ENCODE assay signal across 18 cellular contexts in genomic region chr12:19530631-19531020, GRCh38.
A peak's percentile ranks its signal among the peaks of the same experiment; 100 is the strongest.
DNase-seq lines count a peak whose midpoint lies in the region; ATAC-seq and TF ChIP-seq lines count a peak whose summit lies in the region.
"Had no signal": no experiment of that assay in that cellular context is flagged by ENCODE, and none has a peak within 500 bp of the region (broad histone marks: within the 10 kb centered on the region; RNA-seq: fewer than 3 reads in every experiment).

No MANE protein-coding gene starts in this region.

- H3K4me1 ChIP-seq in ACC112 (ENCODE audit: control insufficient read depth, insufficient read depth, low read length, unreplicated experiment) (peaks cover 32% of the 10 kb centered on the region), IMR-90 (ENCODE audit: control insufficient read depth, insufficient read depth, low read length) (peaks cover 4% of the 10 kb centered on the region; the same call in 1 of the 2 replicates)
- H3K4me1 ChIP-seq: transverse colon had no signal

- BruUV-seq in IMR-90 (replicated peaks; lab: Mats Ljungman, UMichigan), result no TSS peak

- no peak overlapping the region for H3K9ac ChIP-seq in IMR-90 (ENCODE audit: low read depth, low read length)

- in situ Hi-C loops in IMR-90 (cut with MboI; ENCODE audit: low sequenced_read_pairs), result no loop called here

- no peak overlapping the region for H3K23ac ChIP-seq in IMR-90 (ENCODE audit: low read depth, low read length)

- no peak overlapping the region for H3K56ac ChIP-seq in IMR-90 (ENCODE audit: extremely low read depth, insufficient read depth, low read length)

- H3K36me3 ChIP-seq in ACC112 (ENCODE audit: insufficient read depth, low read length) (no peaks in the 10 kb centered on the region), IMR-90 (ENCODE audit: control insufficient read depth, insufficient read depth, low read length) (no peaks in the 10 kb centered on the region)
- H3K36me3 ChIP-seq: sigmoid colon, transverse colon had no signal

- TF ChIP-seq CTCF in IMR-90 (conservative IDR thresholded peaks at IDR 0.05; ENCODE audit: low read depth, low read length) (no peak), cardiac fibroblast (IDR thresholded peaks at IDR 0.05; ENCODE audit: low read depth, low read length) (no peak)

- TF ChIP-seq POLR2A in IMR-90 (IDR thresholded peaks at IDR 0.05; ENCODE audit: low read depth, low read length), result no peak

- H2AK9ac ChIP-seq in IMR-90 (replicated peaks; ENCODE audit: low read depth, low read length, poor library complexity), result no peak overlapping the region

- no peak overlapping the region for H2BK5ac ChIP-seq in IMR-90 (ENCODE audit: low read depth, low read length, poor library complexity, severe bottlenecking)

- H3K18ac ChIP-seq in IMR-90 (ENCODE audit: low read depth, low read length), result no peak overlapping the region

- intact Hi-C loops in IMR-90 (cut with micrococcal nuclease) (no loop called here), posterior cingulate gyrus (cut with DNase I) (no loop called here)

- peaks cover 0 to 9% of the 10 kb centered on the region in 2 experiments; a peak in 1 of 4 replicates for H3K79me1 ChIP-seq in IMR-90 (ENCODE audit: low read depth in 1 of 2, low read length in 2 of 2)

- CTCF ChIA-PET in IMR-90 (lab: Yijun Ruan, JAX), result interaction anchor here (0.5 kb wide), 1 partner anchor 19 kb away, joined by 4 read pairs; no protein-coding TSS in a partner anchor

- DNase-seq in IMR-90 (peak; percentile 17), cardiac fibroblast (ENCODE audit: low read depth in 2 of 2) (peak; percentile 36 to 78), kidney tubule cell (ENCODE audit: low spot score) (peak; percentile 9), superior temporal gyrus (ENCODE audit: extremely low spot score) (no peak), NCI-H2107 treated with DMSO at 0.1 percent for 48 hours (lab: John Stamatoyannopoulos, UW; ENCODE audit: unreplicated experiment) (no peak), NCI-H1694 (lab: John Stamatoyannopoulos, UW) (no peak), posterior cingulate gyrus (no peak)
- DNase-seq: activated CD4-positive, alpha-beta T cell treated with anti-CD3 and anti-CD28 coated beads for 1 hour; activated CD8-positive, alpha-beta memory T cell treated with anti-CD3 and anti-CD28 coated beads, Interleukin-2, amount 10 ng/mL, durations not matched to agents 7 days and 5 days; activated naive CD4-positive, alpha-beta T cell treated with Interleukin-2 at 50 U/mL for 16 hours; H7; midbrain; NCI-H2029 treated with DMSO at 0.1 percent for 48 hours; NCI-H69; sigmoid colon; stimulated activated CD4-positive, alpha-beta T cell treated with anti-CD3 and anti-CD28 coated beads, Interleukin-4, amount 100 ng/mL, for 4 hours; transverse colon had no signal

- H3K27ac ChIP-seq in ACC112 (ENCODE audit: low read depth, low read length), result peak overlapping the region; percentile 83
- no peak overlapping the region for H3K27ac ChIP-seq in IMR-90 (ENCODE audit: insufficient read depth, low read length)
- H3K27ac ChIP-seq: sigmoid colon, transverse colon had no signal

- H3K14ac ChIP-seq in IMR-90 (replicated peaks; ENCODE audit: low read depth, low read length), result no peak overlapping the region

- no peak overlapping the region for H4K91ac ChIP-seq in IMR-90 (ENCODE audit: insufficient read depth, low read depth, low read length)

- H4K8ac ChIP-seq in IMR-90 (ENCODE audit: low read depth in 2 of 2, low read length in 2 of 2), result no peak overlapping the region

- H4K20me1 ChIP-seq in IMR-90 (ENCODE audit: insufficient read depth, low read length), result no peaks in the 10 kb centered on the region

- H3K9me3 ChIP-seq in IMR-90 (ENCODE audit: control insufficient read depth, insufficient read depth, low read length), result no peaks in the 10 kb centered on the region; the same call in 1 of the 2 replicates
- H3K9me3 ChIP-seq: sigmoid colon, transverse colon had no signal

- H3K4ac ChIP-seq in IMR-90 (ENCODE audit: low read depth, low read length), result no peak overlapping the region

- no peak overlapping the region for H2BK20ac ChIP-seq in IMR-90 (ENCODE audit: low read depth, low read length)

- H3K4me2 ChIP-seq in IMR-90 (ENCODE audit: low read depth, low read length), result no peak overlapping the region

- H3K4me3 ChIP-seq in ACC112 (ENCODE audit: low read depth, low read length) (peak overlapping the region; percentile 47; the same call in 1 of the 2 replicates), IMR-90 (ENCODE audit: insufficient read depth, low read depth, low read length) (no peak overlapping the region), cardiac fibroblast (replicated peaks in 1 of 2; ENCODE audit: low read depth in 2 of 2, low read length in 2 of 2) (no peak overlapping the region)
- H3K4me3 ChIP-seq: sigmoid colon, transverse colon had no signal

- H3K79me2 ChIP-seq in ACC112 (ENCODE audit: control insufficient read depth, insufficient read depth, low read length, unreplicated experiment), result no peaks in the 10 kb centered on the region

- no peak overlapping the region for H2BK120ac ChIP-seq in IMR-90 (ENCODE audit: low read depth, low read length)

- H2BK15ac ChIP-seq in IMR-90 (ENCODE audit: low read depth, low read length), result no peak overlapping the region

- dilution Hi-C loops in IMR-90 (cut with HindIII; ENCODE audit: low sequenced_read_pairs, unreplicated experiment), result no loop called here

- no peaks in the 10 kb centered on the region for H3K27me3 ChIP-seq in ACC112 (ENCODE audit: insufficient read depth, low read length)
- H3K27me3 ChIP-seq in IMR-90 (ENCODE audit: control insufficient read depth, insufficient read depth, low read length), result no peaks in the 10 kb centered on the region
- H3K27me3 ChIP-seq: sigmoid colon, transverse colon had no signal

- no peak for TF ChIP-seq RAD21 in IMR-90 (IDR thresholded peaks at IDR 0.05; ENCODE audit: low read length)

- POLR2A ChIA-PET in IMR-90 (lab: Charles Lee; ENCODE audit: unreplicated experiment), result no interaction called here

- ATAC-seq in IMR-90 (ENCODE audit: low read depth), result no peak
- ATAC-seq: activated CD8-positive, alpha-beta memory T cell treated with anti-CD3 and anti-CD28 coated beads, Interleukin-2, amount 10 ng/mL, durations not matched to agents 7 days and 5 days had no signal

- H2AK5ac ChIP-seq in IMR-90 (ENCODE audit: low read depth, low read length), result no peak overlapping the region

- H3K9me1 ChIP-seq in IMR-90 (ENCODE audit: insufficient read depth, low read length), result peaks cover 6% of the 10 kb centered on the region

- H2AFZ ChIP-seq in ACC112 (ENCODE audit: low read length, unreplicated experiment), result no peak overlapping the region
- no peak overlapping the region for H2AFZ ChIP-seq in IMR-90 (replicated peaks; ENCODE audit: low read length, poor library complexity)

- no peak overlapping the region for H4K5ac ChIP-seq in IMR-90 (ENCODE audit: low read depth, low read length)

TF ChIP-seq in IMR-90, 13 proteins besides CTCF, POLR2A, EP300 and RAD21:
- TF ChIP-seq CEBPB (IDR thresholded peaks at IDR 0.05; ENCODE audit: low read depth, low read length), result peak; percentile 78
- no peak for TF ChIP-seq BHLHE40 (IDR thresholded peaks at IDR 0.05; ENCODE audit: low read depth, low read length)
- TF ChIP-seq MAFK (IDR thresholded peaks at IDR 0.05; ENCODE audit: low read depth, low read length), result no peak
- no peak for TF ChIP-seq MXI1 (IDR thresholded peaks at IDR 0.05; ENCODE audit: borderline replicate concordance, low read depth, low read length)

Comparison
In these comparisons a context has a peak if more than half of its experiments do, and no peak if none do; other contexts are left out.
1. DNase-seq: peak in IMR-90 (single experiment), cardiac fibroblast (2 of 2) and kidney tubule cell (single experiment); none in superior temporal gyrus (single experiment), NCI-H2107 treated with DMSO at 0.1 percent for 48 hours (single experiment), NCI-H1694 (single experiment) and posterior cingulate gyrus (0 of 10).